In genomic region chr13:99200433-99201167, GRCh38 we compare ENCODE assay signal across 1 cellular context.
TF ChIP-seq lines count a peak whose summit lies in the region.

A gene with protein sequence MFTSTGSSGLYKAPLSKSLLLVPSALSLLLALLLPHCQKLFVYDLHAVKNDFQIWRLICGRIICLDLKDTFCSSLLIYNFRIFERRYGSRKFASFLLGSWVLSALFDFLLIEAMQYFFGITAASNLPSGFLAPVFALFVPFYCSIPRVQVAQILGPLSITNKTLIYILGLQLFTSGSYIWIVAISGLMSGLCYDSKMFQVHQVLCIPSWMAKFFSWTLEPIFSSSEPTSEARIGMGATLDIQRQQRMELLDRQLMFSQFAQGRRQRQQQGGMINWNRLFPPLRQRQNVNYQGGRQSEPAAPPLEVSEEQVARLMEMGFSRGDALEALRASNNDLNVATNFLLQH (plus strand): TSS chr13:99200854. CDS start chr13:99200909, 55 bp downstream.

TF ChIP-seq in HepG2, 621 proteins besides CTCF, POLR2A, EP300 and RAD21 (continued from another document and continues in another):
- no peak for TF ChIP-seq MYPOP (CRISPR knock-in tag; IDR thresholded peaks at IDR 0.05)
- no peak for TF ChIP-seq RBM22 (optimal IDR thresholded peaks at IDR 0.05; ENCODE audit: low read length)
- TF ChIP-seq SNAPC4 (CRISPR knock-in tag; IDR thresholded peaks at IDR 0.05) = no peak
- TF ChIP-seq HNRNPUL1 (IDR thresholded peaks at IDR 0.05; ENCODE audit: low read depth, low read length) = no peak
- TF ChIP-seq SALL1 (CRISPR knock-in tag; IDR thresholded peaks at IDR 0.05) = peak; percentile 51
- no peak for TF ChIP-seq RCOR2 (CRISPR knock-in tag; IDR thresholded peaks at IDR 0.05)
- TF ChIP-seq, protein P1, sequence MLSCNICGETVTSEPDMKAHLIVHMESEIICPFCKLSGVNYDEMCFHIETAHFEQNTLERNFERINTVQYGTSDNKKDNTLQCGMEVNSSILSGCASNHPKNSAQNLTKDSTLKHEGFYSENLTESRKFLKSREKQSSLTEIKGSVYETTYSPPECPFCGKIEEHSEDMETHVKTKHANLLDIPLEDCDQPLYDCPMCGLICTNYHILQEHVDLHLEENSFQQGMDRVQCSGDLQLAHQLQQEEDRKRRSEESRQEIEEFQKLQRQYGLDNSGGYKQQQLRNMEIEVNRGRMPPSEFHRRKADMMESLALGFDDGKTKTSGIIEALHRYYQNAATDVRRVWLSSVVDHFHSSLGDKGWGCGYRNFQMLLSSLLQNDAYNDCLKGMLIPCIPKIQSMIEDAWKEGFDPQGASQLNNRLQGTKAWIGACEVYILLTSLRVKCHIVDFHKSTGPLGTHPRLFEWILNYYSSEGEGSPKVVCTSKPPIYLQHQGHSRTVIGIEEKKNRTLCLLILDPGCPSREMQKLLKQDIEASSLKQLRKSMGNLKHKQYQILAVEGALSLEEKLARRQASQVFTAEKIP (CRISPR knock-in tag; IDR thresholded peaks at IDR 0.05; ENCODE audit: borderline replicate concordance) = no peak
- TF ChIP-seq ZNF781 (CRISPR knock-in tag; IDR thresholded peaks at IDR 0.05; ENCODE audit: borderline replicate concordance, not compliant biosample characterization) = no peak
- no peak for TF ChIP-seq POLR2AphosphoS2 (IDR thresholded peaks at IDR 0.05; ENCODE audit: low read depth, low read length)
- TF ChIP-seq, protein P2, sequence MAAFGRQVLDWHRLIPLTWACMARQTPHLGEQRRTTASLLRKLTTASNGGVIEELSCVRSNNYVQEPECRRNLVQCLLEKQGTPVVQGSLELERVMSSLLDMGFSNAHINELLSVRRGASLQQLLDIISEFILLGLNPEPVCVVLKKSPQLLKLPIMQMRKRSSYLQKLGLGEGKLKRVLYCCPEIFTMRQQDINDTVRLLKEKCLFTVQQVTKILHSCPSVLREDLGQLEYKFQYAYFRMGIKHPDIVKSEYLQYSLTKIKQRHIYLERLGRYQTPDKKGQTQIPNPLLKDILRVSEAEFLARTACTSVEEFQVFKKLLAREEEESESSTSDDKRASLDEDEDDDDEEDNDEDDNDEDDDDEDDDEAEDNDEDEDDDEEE (CRISPR knock-in tag; IDR thresholded peaks at IDR 0.05) = peak; percentile 79; the same call in 1 of the 2 replicates
- peak; percentile 25; the same call in 1 of the 2 replicates for TF ChIP-seq ZNF124 (CRISPR knock-in tag; IDR thresholded peaks at IDR 0.05)
- no peak for TF ChIP-seq MEIS1 (CRISPR knock-in tag; IDR thresholded peaks at IDR 0.05; ENCODE audit: borderline replicate concordance)
- TF ChIP-seq ZNF451 (CRISPR knock-in tag; IDR thresholded peaks at IDR 0.05) = no peak
- TF ChIP-seq ZNF343 (CRISPR knock-in tag; IDR thresholded peaks at IDR 0.05) = no peak
- peak; percentile 88 for TF ChIP-seq YY1 (IDR thresholded peaks at IDR 0.05; ENCODE audit: insufficient read depth, insufficient replicate concordance, low read depth, low read length)
- TF ChIP-seq ZNF292 (CRISPR knock-in tag; IDR thresholded peaks at IDR 0.05; ENCODE audit: borderline replicate concordance, low read depth) = no peak
- no peak; the same call in 1 of the 2 replicates for TF ChIP-seq ZNF776 (CRISPR knock-in tag; IDR thresholded peaks at IDR 0.05)
- TF ChIP-seq SOX6 (IDR thresholded peaks at IDR 0.05) = no peak
- TF ChIP-seq SOX6 (CRISPR knock-in tag; IDR thresholded peaks at IDR 0.05) = 0 out of 2 replicates have a peak, but pooled peaks have one; percentile 16
- no peak for TF ChIP-seq LRRFIP1 (CRISPR knock-in tag; conservative IDR thresholded peaks at IDR 0.05)
- peak; percentile 92 for TF ChIP-seq AGO2 (optimal IDR thresholded peaks at IDR 0.05; ENCODE audit: low read depth, low read length)
- TF ChIP-seq MBNL3 (CRISPR knock-in tag; conservative IDR thresholded peaks at IDR 0.05) = no peak
- TF ChIP-seq POGZ (CRISPR knock-in tag; IDR thresholded peaks at IDR 0.05) = 0 out of 2 replicates have a peak, but pooled peaks have one; percentile 17
- TF ChIP-seq XBP1 (CRISPR knock-in tag; IDR thresholded peaks at IDR 0.05) = no peak
- TF ChIP-seq, protein P3, sequence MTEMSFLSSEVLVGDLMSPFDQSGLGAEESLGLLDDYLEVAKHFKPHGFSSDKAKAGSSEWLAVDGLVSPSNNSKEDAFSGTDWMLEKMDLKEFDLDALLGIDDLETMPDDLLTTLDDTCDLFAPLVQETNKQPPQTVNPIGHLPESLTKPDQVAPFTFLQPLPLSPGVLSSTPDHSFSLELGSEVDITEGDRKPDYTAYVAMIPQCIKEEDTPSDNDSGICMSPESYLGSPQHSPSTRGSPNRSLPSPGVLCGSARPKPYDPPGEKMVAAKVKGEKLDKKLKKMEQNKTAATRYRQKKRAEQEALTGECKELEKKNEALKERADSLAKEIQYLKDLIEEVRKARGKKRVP (CRISPR knock-in tag; IDR thresholded peaks at IDR 0.05) = no peak
- TF ChIP-seq, protein P4, sequence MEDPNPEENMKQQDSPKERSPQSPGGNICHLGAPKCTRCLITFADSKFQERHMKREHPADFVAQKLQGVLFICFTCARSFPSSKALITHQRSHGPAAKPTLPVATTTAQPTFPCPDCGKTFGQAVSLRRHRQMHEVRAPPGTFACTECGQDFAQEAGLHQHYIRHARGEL (CRISPR knock-in tag; IDR thresholded peaks at IDR 0.05) = no peak
- TF ChIP-seq GZF1 (CRISPR knock-in tag; IDR thresholded peaks at IDR 0.05) = no peak
- no peak for TF ChIP-seq FOSL1 (CRISPR knock-in tag; IDR thresholded peaks at IDR 0.05; ENCODE audit: borderline replicate concordance)
- 0 out of 4 replicates have a peak, but pooled peaks of 1 of the 2 experiments have one; percentile 43 for TF ChIP-seq REST (IDR thresholded peaks at IDR 0.05; ENCODE audit: borderline replicate concordance in 1 of 2, low read depth in 1 of 2, low read length in 2 of 2)
- TF ChIP-seq, protein P5, sequence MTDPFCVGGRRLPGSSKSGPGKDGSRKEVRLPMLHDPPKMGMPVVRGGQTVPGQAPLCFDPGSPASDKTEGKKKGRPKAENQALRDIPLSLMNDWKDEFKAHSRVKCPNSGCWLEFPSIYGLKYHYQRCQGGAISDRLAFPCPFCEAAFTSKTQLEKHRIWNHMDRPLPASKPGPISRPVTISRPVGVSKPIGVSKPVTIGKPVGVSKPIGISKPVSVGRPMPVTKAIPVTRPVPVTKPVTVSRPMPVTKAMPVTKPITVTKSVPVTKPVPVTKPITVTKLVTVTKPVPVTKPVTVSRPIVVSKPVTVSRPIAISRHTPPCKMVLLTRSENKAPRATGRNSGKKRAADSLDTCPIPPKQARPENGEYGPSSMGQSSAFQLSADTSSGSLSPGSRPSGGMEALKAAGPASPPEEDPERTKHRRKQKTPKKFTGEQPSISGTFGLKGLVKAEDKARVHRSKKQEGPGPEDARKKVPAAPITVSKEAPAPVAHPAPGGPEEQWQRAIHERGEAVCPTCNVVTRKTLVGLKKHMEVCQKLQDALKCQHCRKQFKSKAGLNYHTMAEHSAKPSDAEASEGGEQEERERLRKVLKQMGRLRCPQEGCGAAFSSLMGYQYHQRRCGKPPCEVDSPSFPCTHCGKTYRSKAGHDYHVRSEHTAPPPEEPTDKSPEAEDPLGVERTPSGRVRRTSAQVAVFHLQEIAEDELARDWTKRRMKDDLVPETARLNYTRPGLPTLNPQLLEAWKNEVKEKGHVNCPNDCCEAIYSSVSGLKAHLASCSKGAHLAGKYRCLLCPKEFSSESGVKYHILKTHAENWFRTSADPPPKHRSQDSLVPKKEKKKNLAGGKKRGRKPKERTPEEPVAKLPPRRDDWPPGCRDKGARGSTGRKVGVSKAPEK (CRISPR knock-in tag; IDR thresholded peaks at IDR 0.05; ENCODE audit: borderline replicate concordance) = no peak
- TF ChIP-seq TBP (CRISPR knock-in tag; IDR thresholded peaks at IDR 0.05) = no peak
- TF ChIP-seq ZNF577 (CRISPR knock-in tag; IDR thresholded peaks at IDR 0.05; ENCODE audit: borderline replicate concordance, low read depth) = no peak
